In genomic region chr17:48724241-48725004, GRCh38 we compare ENCODE assay signal across 8 cellular contexts. TPM values are rescaled to one million over a fixed set of nuclear protein-coding genes. Genes with fewer than 3 reads are reported as not detected.
A peak's percentile ranks its signal among the peaks of the same experiment; 100 is the strongest.
DNase-seq lines count a peak whose midpoint lies in the region; ATAC-seq, FAIRE-seq and TF ChIP-seq lines count a peak whose summit lies in the region.

No MANE protein-coding gene starts in this region.

- no peak overlapping the region for H3K27ac ChIP-seq in spleen

- TF ChIP-seq CTCF in GM06990 (IDR thresholded peaks at IDR 0.05; ENCODE audit: insufficient read depth, low read length, poor library complexity, severe bottlenecking) (peak; percentile 79), astrocyte of the spinal cord (IDR thresholded peaks at IDR 0.05; ENCODE audit: low read depth, low read length) (peak; percentile 83), spleen (IDR thresholded peaks at IDR 0.05 in 8 of 11, conservative IDR thresholded peaks at IDR 0.05 in 3 of 11) (peak in 10 of 11 experiments; percentile 50 to 82 (median 68))

- no peak for ATAC-seq in GM18502 (IDR thresholded peaks at IDR 0.05; ENCODE audit: poor library complexity, unreplicated experiment)

- peak; percentile 60 for DNase-seq in GM06990 (ENCODE audit: extremely low read depth, insufficient read length)
- peak; percentile 62 for DNase-seq in NCI-H1694 (lab: John Stamatoyannopoulos, UW)
- DNase-seq in astrocyte of the spinal cord (ENCODE audit: low read depth, low spot score) = peak; percentile 70
- DNase-seq in spleen = peak; percentile 89
- DNase-seq in NCI-H1930 (lab: John Stamatoyannopoulos, UW) = no peak

- intact Hi-C loops in spleen (cut with DNase I; ENCODE audit: low total_unique reads) = loop anchor here (2.0 to 10.0 kb wide), 3 partner anchors 66 to 870 kb away; partner anchors contain the start of gene SP6

- no peak overlapping the region; the same call in 1 of the 2 replicates for H3K4me3 ChIP-seq in GM06990 (replicated peaks; ENCODE audit: low read depth, low read length)
- no peak overlapping the region for H3K4me3 ChIP-seq in astrocyte of the spinal cord (ENCODE audit: low read depth, low read length)
- peak overlapping the region; percentile 28 for H3K4me3 ChIP-seq in iPS-15b (ENCODE audit: low read depth, low read length)
- H3K4me3 ChIP-seq in spleen = peak overlapping the region in 1 of 8 donors; percentile 48

- TF ChIP-seq POLR2A in spleen (IDR thresholded peaks at IDR 0.05) = no peak

- H3K4me1 ChIP-seq in iPS-15b (ENCODE audit: control insufficient read depth, insufficient read depth, low read length) = peaks cover 7% of the 10 kb centered on the region
- peaks cover 14 to 67% (median 51%) of the 10 kb centered on the region in 6 donors for H3K4me1 ChIP-seq in spleen

- H3K9me3 ChIP-seq in iPS-15b (ENCODE audit: control insufficient read depth, insufficient read depth, low read length) (no peaks in the 10 kb centered on the region), spleen (no peaks in the 10 kb centered on the region)

- H3K9ac ChIP-seq in iPS-15b (ENCODE audit: low read depth, low read length) = no peak overlapping the region

- H3K27me3 ChIP-seq in GM06990 (replicated peaks; ENCODE audit: control insufficient read depth, insufficient read depth, low read length) = peaks cover 5% of the 10 kb centered on the region
- H3K27me3 ChIP-seq in iPS-15b (ENCODE audit: control insufficient read depth, insufficient read depth, low read length) = peaks cover 100% of the 10 kb centered on the region
- peaks cover 29 to 100% (median 100%) of the 10 kb centered on the region in 7 donors for H3K27me3 ChIP-seq in spleen (replicated peaks in 1 of 7)

- H3K36me3 ChIP-seq in GM06990 (ENCODE audit: control insufficient read depth, insufficient read depth, low read length) = no peaks in the 10 kb centered on the region
- no peaks in the 10 kb centered on the region for H3K36me3 ChIP-seq in iPS-15b (ENCODE audit: control insufficient read depth, insufficient read depth, low read length)
- H3K36me3 ChIP-seq in spleen = no peaks in the 10 kb centered on the region

- FAIRE-seq in TTC549 (lab: Jason Lieb, UNC) = peak; percentile 26

- WGBS in spleen, 5 donors = 6 to 8% (median 7%) methylated on average over 31 to 32 of the region's 32 CpGs

- in situ Hi-C loops in astrocyte of the spinal cord (cut with HindIII; ENCODE audit: low sequenced_read_pairs) = no loop called here

RNA-seq across cellular contexts. Expression of gene PRAC2, which starts 1.4 kb away (rescaled TPM):
- not detected for total RNA-seq in spleen
- not detected for polyA plus RNA-seq in spleen

RNA-seq across cellular contexts. Expression of gene PRAC1, which starts 2.1 kb away (rescaled TPM):
- not detected for total RNA-seq in spleen
- polyA plus RNA-seq in spleen = not detected

RNA-seq across cellular contexts. Expression of gene HOXB13, which starts 4.1 kb away (rescaled TPM):
- total RNA-seq in spleen = not detected
- under 1 TPM in 1 of 3 donors, not detected in 2; 0.02 TPM for polyA plus RNA-seq in spleen

Comparison
In these comparisons a context has a peak if more than half of its experiments do, and no peak if none do; other contexts are left out.
1. DNase-seq: peak in GM06990 (single experiment), NCI-H1694 (single experiment), astrocyte of the spinal cord (single experiment) and spleen (single experiment); none in NCI-H1930 (0 of 2).
2. Peak in every context shown above with its lines, with median percentiles within 50 percentile points of each other: CTCF ChIP-seq.